Comparison of ENCODE assay signal across 17 cellular contexts in genomic region chr1:95699274-95699953, GRCh38.
A peak's percentile ranks its signal among the peaks of the same experiment; 100 is the strongest.
DNase-seq lines count a peak whose midpoint lies in the region; ATAC-seq, FAIRE-seq and TF ChIP-seq lines count a peak whose summit lies in the region.
"Had no signal": no experiment of that assay in that cellular context is flagged by ENCODE, and none has a peak within 500 bp of the region (broad histone marks: within the 10 kb centered on the region; RNA-seq: fewer than 3 reads in every experiment).

No MANE protein-coding gene starts in this region.

- FAIRE-seq in pancreas (lab: Jason Lieb, UNC): no peak
- FAIRE-seq: HepG2 had no signal

- ATAC-seq in pancreas (peak; percentile 56 to 88 (median 64)), GM19395 (IDR thresholded peaks at IDR 0.05; ENCODE audit: unreplicated experiment) (no peak)
- ATAC-seq: CD8-positive, alpha-beta T cell; HepG2 had no signal

- H3K9me3 Mint-ChIP-seq in mesothelial cell of epicardium: peaks cover 25% of the 10 kb centered on the region

- H3K36me3 ChIP-seq in pancreas (no peaks in the 10 kb centered on the region), tibial nerve (no peaks in the 10 kb centered on the region)
- H3K36me3 ChIP-seq: BLaER1 treated with 17β-estradiol and CSF1 and Interleukin-3, amounts not matched to agents 10 nM and 100 nM had no signal

- WGBS in pancreas, 2 donors: 38 to 40% methylated on average over 3 of the region's 3 CpGs
- WGBS in tibial nerve, 2 donors: 61 to 63% methylated on average over 3 of the region's 3 CpGs

- no peaks in the 10 kb centered on the region for H3K36me3 Mint-ChIP-seq in mesothelial cell of epicardium
- H3K36me3 Mint-ChIP-seq: CD8-positive, alpha-beta T cell; IgD-negative memory B cell had no signal

- TF ChIP-seq POLR2A in tibial nerve (IDR thresholded peaks at IDR 0.05): no peak

- H3K4me1 Mint-ChIP-seq in mesothelial cell of epicardium: peaks cover 5% of the 10 kb centered on the region
- H3K4me1 Mint-ChIP-seq: B cell, IgD-negative memory B cell had no signal

- H3K4me1 ChIP-seq in pancreas (peaks cover 3 to 8% (median 6%) of the 10 kb centered on the region in 3 donors), tibial nerve (no peaks in the 10 kb centered on the region)
- H3K4me1 ChIP-seq: BLaER1 treated with 17β-estradiol and CSF1 and Interleukin-3, amounts not matched to agents 10 nM and 100 nM had no signal

- no peak for TF ChIP-seq EP300 in tibial nerve (IDR thresholded peaks at IDR 0.05)

- H3K27ac ChIP-seq in pancreas (no peak overlapping the region), tibial nerve (no peak overlapping the region)
- H3K27ac ChIP-seq: BLaER1 treated with 17β-estradiol and CSF1 and Interleukin-3, amounts not matched to agents 10 nM and 100 nM had no signal

- no peak overlapping the region for H3K4me3 ChIP-seq in pancreas
- no peak overlapping the region for H3K4me3 ChIP-seq in tibial nerve
- H3K4me3 ChIP-seq: BLaER1 treated with 17β-estradiol and CSF1 and Interleukin-3, amounts not matched to agents 10 nM and 100 nM had no signal

- H3K27me3 Mint-ChIP-seq in mesothelial cell of epicardium (ENCODE audit: low read depth): no peaks in the 10 kb centered on the region
- H3K27me3 Mint-ChIP-seq: B cell, IgD-negative memory B cell had no signal

- H3K27ac Mint-ChIP-seq in mesothelial cell of epicardium: peak overlapping the region; percentile 59
- H3K27ac Mint-ChIP-seq: B cell; CD8-positive, alpha-beta T cell; IgD-negative memory B cell had no signal

- peaks cover 0 to 3% (median 0%) of the 10 kb centered on the region in 4 donors for H3K9me3 ChIP-seq in pancreas
- H3K9me3 ChIP-seq in tibial nerve: peaks cover 0 to 34% (median 7%) of the 10 kb centered on the region in 4 donors

- H3K27me3 ChIP-seq in pancreas: no peaks in the 10 kb centered on the region
- H3K27me3 ChIP-seq in tibial nerve: no peaks in the 10 kb centered on the region
- H3K27me3 ChIP-seq: BLaER1 treated with 17β-estradiol and CSF1 and Interleukin-3, amounts not matched to agents 10 nM and 100 nM had no signal

- H3K4me3 Mint-ChIP-seq in mesothelial cell of epicardium: no peak overlapping the region
- H3K4me3 Mint-ChIP-seq: B cell; CD8-positive, alpha-beta T cell; IgD-negative memory B cell had no signal

- TF ChIP-seq CTCF in mesothelial cell of epicardium (IDR thresholded peaks at IDR 0.05; ENCODE audit: unreplicated experiment) (no peak), pancreas (IDR thresholded peaks at IDR 0.05) (no peak), tibial nerve (IDR thresholded peaks at IDR 0.05) (no peak)

- DNase-seq in DMS53 (lab: John Stamatoyannopoulos, UW): peak; percentile 74
- DNase-seq in NCI-H82 (lab: John Stamatoyannopoulos, UW): peak; percentile 87
- no peak for DNase-seq in mesothelial cell of epicardium (ENCODE audit: low spot score in 2 of 2, unreplicated experiment in 2 of 2)
- no peak for DNase-seq in pancreas
- no peak for DNase-seq in HPDE6-E6E7 (ENCODE audit: extremely low spot score)
- no peak for DNase-seq in tibial nerve (ENCODE audit: low spot score in 2 of 2)
- DNase-seq: CD8-positive, alpha-beta T cell; COR-L47; DMS79 treated with DMSO at 0.1 percent for 48 hours; GF-D8; GOT3; H7 had no signal

- intact Hi-C loops in pancreas (cut with DNase I): no loop called here

Comparison
In these comparisons a context has a peak if more than half of its experiments do, and no peak if none do; other contexts are left out.
1. DNase-seq: peak in DMS53 (single experiment) and NCI-H82 (single experiment); none in mesothelial cell of epicardium (0 of 2), pancreas (0 of 6), HPDE6-E6E7 (single experiment) and tibial nerve (0 of 2).